ENCODE assay signal across 8 cellular contexts in the genomic region with DNA sequence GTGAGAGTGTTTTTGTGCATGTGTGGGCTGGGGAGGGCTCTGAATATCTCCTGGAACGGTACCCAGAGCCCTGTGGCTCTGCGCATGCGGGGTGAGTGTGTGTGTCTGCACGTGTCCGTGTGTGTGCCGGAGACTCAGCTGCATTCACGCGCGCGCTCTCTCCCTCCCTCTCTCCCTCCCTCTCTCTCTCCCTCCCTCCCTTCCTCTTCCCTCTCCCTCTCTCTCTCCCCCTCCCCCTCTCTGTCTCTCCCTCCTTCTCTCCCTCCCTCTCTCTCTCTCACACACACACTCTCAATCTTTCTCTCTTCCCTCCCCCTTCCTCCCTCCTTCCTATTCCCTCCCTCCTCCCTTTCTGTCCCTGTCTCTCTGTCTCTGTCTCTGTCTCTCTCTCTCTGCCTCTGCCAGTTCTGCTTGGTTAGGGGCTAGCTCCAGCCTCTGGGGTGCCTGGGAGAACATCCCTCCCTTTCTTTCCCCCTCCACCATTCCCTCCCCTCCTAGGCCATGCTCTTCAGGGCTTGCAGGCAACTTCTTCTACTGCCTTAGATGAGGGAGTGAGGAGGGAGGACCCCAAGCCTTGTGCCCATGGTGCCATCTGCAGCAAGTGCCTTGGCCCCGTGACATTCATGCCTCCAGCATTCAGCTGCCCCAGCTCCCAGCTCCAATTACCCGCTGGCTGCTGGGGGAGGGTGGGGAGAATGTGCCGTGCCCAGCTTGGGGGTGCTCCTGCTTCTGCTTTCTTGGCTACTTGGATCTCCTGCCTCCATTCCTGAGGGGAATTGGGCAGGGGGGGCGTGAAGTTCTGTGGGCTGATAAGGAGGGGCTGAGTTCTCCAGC. TPM values are rescaled to one million over a fixed set of nuclear protein-coding genes. Genes with fewer than 3 reads are reported as not detected.
DNase-seq lines count a peak whose midpoint lies in the region; ATAC-seq and TF ChIP-seq lines count a peak whose summit lies in the region.

No MANE protein-coding gene starts in this region.

- no peak overlapping the region for H3K9ac ChIP-seq in fibroblast of lung (ENCODE audit: insufficient read depth, low read length)

- no peaks in the 10 kb centered on the region for H3K9me3 Mint-ChIP-seq in activated T-cell treated with anti-CD3 and anti-CD28 coated beads, Interleukin-2, amount 50 U/mL, for 72 hours
- H3K9me3 Mint-ChIP-seq in nephron progenitor cell, result no peaks in the 10 kb centered on the region

- H3K27ac Mint-ChIP-seq in activated T-cell treated with anti-CD3 and anti-CD28 coated beads, Interleukin-2, amount 50 U/mL, for 72 hours, result peak overlapping the region; percentile 88
- H3K27ac Mint-ChIP-seq in nephron progenitor cell, result peak overlapping the region; percentile 45

- H3K36me3 Mint-ChIP-seq in activated T-cell treated with anti-CD3 and anti-CD28 coated beads, Interleukin-2, amount 50 U/mL, for 72 hours (ENCODE audit: insufficient read depth in 2 of 2), result no peaks in the 10 kb centered on the region
- H3K36me3 Mint-ChIP-seq in nephron progenitor cell (ENCODE audit: low read depth), result no peaks in the 10 kb centered on the region

- peak overlapping the region; percentile 71 for H3K4me2 ChIP-seq in fibroblast of lung (ENCODE audit: extremely low read depth, insufficient read depth, low read length)

- peak overlapping the region; percentile 26 for H2AFZ ChIP-seq in fibroblast of lung (ENCODE audit: low read length)

- H3K4me1 ChIP-seq in Peyer's patch (peaks cover 22 to 91% (median 50%) of the 10 kb centered on the region in 4 donors), fibroblast of lung (ENCODE audit: control insufficient read depth, extremely low read depth, insufficient read depth, low read length) (peaks cover 42% of the 10 kb centered on the region)

- TF ChIP-seq POLR2A in Peyer's patch (IDR thresholded peaks at IDR 0.05), result peak in 1 of 2 donors; percentile 44

- H3K9me3 ChIP-seq in Peyer's patch (no peaks in the 10 kb centered on the region), fibroblast of lung (ENCODE audit: control insufficient read depth, insufficient read depth, low read depth, low read length) (no peaks in the 10 kb centered on the region)

- H3K4me3 Mint-ChIP-seq in activated T-cell treated with anti-CD3 and anti-CD28 coated beads, Interleukin-2, amount 50 U/mL, for 72 hours, result peak overlapping the region; percentile 91 to 92
- peak overlapping the region; percentile 69 for H3K4me3 Mint-ChIP-seq in nephron progenitor cell

- TF ChIP-seq CTCF in AG09309 (IDR thresholded peaks at IDR 0.05; ENCODE audit: control insufficient read depth, insufficient read depth, low read depth, low read length, missing control alignments), result no peak
- TF ChIP-seq CTCF in Peyer's patch (IDR thresholded peaks at IDR 0.05), result peak in 1 of 6 experiments; percentile 5
- no peak for TF ChIP-seq CTCF in fibroblast of lung (conservative IDR thresholded peaks at IDR 0.05 in 1 of 2, IDR thresholded peaks at IDR 0.05 in 1 of 2; ENCODE audit: low read depth in 1 of 2, low read length in 2 of 2)
- TF ChIP-seq CTCF in nephron progenitor cell (IDR thresholded peaks at IDR 0.05), result no peak

- H4K20me1 ChIP-seq in fibroblast of lung (ENCODE audit: control insufficient read depth, extremely low read depth, insufficient read depth, low read length), result no peaks in the 10 kb centered on the region

- H3K27me3 ChIP-seq in Peyer's patch (no peaks in the 10 kb centered on the region), fibroblast of lung (ENCODE audit: control insufficient read depth, insufficient read depth, low read length) (no peaks in the 10 kb centered on the region)

- H3K27me3 Mint-ChIP-seq in activated T-cell treated with anti-CD3 and anti-CD28 coated beads, Interleukin-2, amount 50 U/mL, for 72 hours (ENCODE audit: low read depth), result no peaks in the 10 kb centered on the region
- H3K27me3 Mint-ChIP-seq in nephron progenitor cell (ENCODE audit: low read depth, poor library complexity), result peaks cover 4% of the 10 kb centered on the region

- H3K4me3 ChIP-seq in AG09309 (ENCODE audit: control insufficient read depth, low read depth, low read length) (peak overlapping the region; percentile 35), Peyer's patch (peak overlapping the region in 3 of 4 donors; percentile 33 to 40 (median 34)), fibroblast of lung (replicated peaks in 1 of 4; ENCODE audit: control extremely low read depth in 1 of 4, insufficient read depth in 1 of 4, low read depth in 3 of 4, low read length in 4 of 4) (peak overlapping the region; percentile 8 to 45 (median 26))

- DNase-seq in AG09309 (ENCODE audit: low read depth), result peak; percentile 77
- DNase-seq in Peyer's patch, result peak; percentile 87 to 94 (median 89)
- DNase-seq in activated T-cell treated with anti-CD3 and anti-CD28 coated beads, Interleukin-2, amount 50 U/mL, for 72 hours, result peak; percentile 77 to 78
- DNase-seq in fibroblast of lung (ENCODE audit: low read depth in 2 of 2), result peak; percentile 81 to 93
- no peak for DNase-seq in nephron progenitor cell
- DNase-seq in stimulated activated naive CD4-positive, alpha-beta T cell treated with Interleukin-2 at 50 U/mL for 16 hours (lab: John Stamatoyannopoulos, UW), result peak; percentile 86

- peaks cover 57% of the 10 kb centered on the region for H3K4me1 Mint-ChIP-seq in activated T-cell treated with anti-CD3 and anti-CD28 coated beads, Interleukin-2, amount 50 U/mL, for 72 hours (ENCODE audit: low read depth)
- H3K4me1 Mint-ChIP-seq in nephron progenitor cell, result peaks cover 81% of the 10 kb centered on the region

- H3K27ac ChIP-seq in Peyer's patch (peak overlapping the region; percentile 78 to 100 (median 94)), fibroblast of lung (ENCODE audit: insufficient read depth, low read length) (peak overlapping the region; percentile 30)

- peak; percentile 42 for ATAC-seq in HG02798 (IDR thresholded peaks at IDR 0.05; ENCODE audit: poor library complexity, unreplicated experiment)
- ATAC-seq in activated T-cell treated with anti-CD3 and anti-CD28 coated beads, Interleukin-2, amount 50 U/mL, for 72 hours (replicated peaks in 1 of 2), result peak; percentile 72 to 74
- no peak for ATAC-seq in GM21515 (IDR thresholded peaks at IDR 0.05; ENCODE audit: unreplicated experiment)

- peaks cover 29% of the 10 kb centered on the region for H3K79me2 ChIP-seq in fibroblast of lung (ENCODE audit: control insufficient read depth, insufficient read depth, low read length)

- H3K36me3 ChIP-seq in Peyer's patch (no peaks in the 10 kb centered on the region), fibroblast of lung (ENCODE audit: control insufficient read depth, insufficient read depth, low read length) (peaks cover 2% of the 10 kb centered on the region)

RNA-seq across cellular contexts. Expression of a gene that starts 6.4 kb away (rescaled TPM):
- total RNA-seq in Peyer's patch (10 to 100 TPM; 43.4 to 80.5 (median 68.5) TPM), fibroblast of lung (49.8 and 52.8 TPM in 2 replicates)
- 10 to 100 TPM; 12.2 to 14.7 TPM for total RNA-seq in activated T-cell treated with anti-CD3 and anti-CD28 coated beads, Interleukin-2, amount 50 U/mL, for 72 hours
- polyA plus RNA-seq in fibroblast of lung, result 27.2 and 30.8 TPM in 2 replicates
- polyA plus RNA-seq in fibroblast of lung (2012), result 34.3 and 34.9 TPM in 2 replicates
- polyA minus RNA-seq in fibroblast of lung (ENCODE audit: low replicate concordance), result 43.5 and 67.0 TPM in 2 replicates

RNA-seq across cellular contexts. Expression of a gene that starts 14.9 kb away (rescaled TPM):
- total RNA-seq in Peyer's patch (100 to 1,000 TPM in 3 of 4 donors, 10 to 100 TPM in 1; 77.9 to 176 (median 146) TPM), fibroblast of lung (25.1 and 31.1 TPM in 2 replicates)
- total RNA-seq in activated T-cell treated with anti-CD3 and anti-CD28 coated beads, Interleukin-2, amount 50 U/mL, for 72 hours, result 10 to 100 TPM; 82.6 to 97.0 TPM
- 42.7 and 66.7 TPM in 2 replicates for polyA plus RNA-seq in fibroblast of lung
- 32.7 and 46.9 TPM in 2 replicates for polyA plus RNA-seq in fibroblast of lung (2012)
- 122 and 302 TPM in 2 replicates for polyA minus RNA-seq in fibroblast of lung (ENCODE audit: low replicate concordance)

RNA-seq across cellular contexts. Expression of a gene that starts 31.3 kb away (rescaled TPM):
- total RNA-seq in Peyer's patch (10 to 100 TPM; 13.2 to 38.8 (median 18.9) TPM), fibroblast of lung (1.8 and 5.3 TPM in 2 replicates)
- 1 to 10 TPM; 4.5 to 6.3 TPM for total RNA-seq in activated T-cell treated with anti-CD3 and anti-CD28 coated beads, Interleukin-2, amount 50 U/mL, for 72 hours
- polyA plus RNA-seq in fibroblast of lung, result 3.3 and 4.0 TPM in 2 replicates
- polyA plus RNA-seq in fibroblast of lung (2012), result 9.4 and 10.7 TPM in 2 replicates
- polyA minus RNA-seq in fibroblast of lung (ENCODE audit: low replicate concordance), result 21.2 and 35.6 TPM in 2 replicates

RNA-seq across cellular contexts. Expression of a gene that starts 52.6 kb away (rescaled TPM):
- 100 to 1,000 TPM in 3 of 4 donors, 10 to 100 TPM in 1; 86.3 to 207 (median 117) TPM for total RNA-seq in Peyer's patch
- 100 to 1,000 TPM; 115 to 121 TPM for total RNA-seq in activated T-cell treated with anti-CD3 and anti-CD28 coated beads, Interleukin-2, amount 50 U/mL, for 72 hours
- total RNA-seq in fibroblast of lung, result 43.9 and 52.4 TPM in 2 replicates
- 65.6 and 86.3 TPM in 2 replicates for polyA plus RNA-seq in fibroblast of lung
- polyA plus RNA-seq in fibroblast of lung (2012), result 44.7 and 60.6 TPM in 2 replicates
- polyA minus RNA-seq in fibroblast of lung (ENCODE audit: low replicate concordance), result 8.0 and 11.3 TPM in 2 replicates

RNA-seq across cellular contexts. Expression of a gene that starts 53.9 kb away (rescaled TPM):
- total RNA-seq in Peyer's patch (not detected), fibroblast of lung (not detected in 2 replicates)
- total RNA-seq in activated T-cell treated with anti-CD3 and anti-CD28 coated beads, Interleukin-2, amount 50 U/mL, for 72 hours, result not detected
- 0.12 TPM in 1 of 2 replicates, not detected in the other for polyA plus RNA-seq in fibroblast of lung
- 0.17 TPM in 1 of 2 replicates, not detected in the other for polyA plus RNA-seq in fibroblast of lung (2012)
- polyA minus RNA-seq in fibroblast of lung (ENCODE audit: low replicate concordance), result not detected in 2 replicates
